Comparison of ENCODE assay signal across 1 cellular context in genomic region chr6:26216015-26216885, GRCh38.
TF ChIP-seq lines count a peak whose summit lies in the region.

No MANE protein-coding gene starts in this region.

TF ChIP-seq in HepG2, 621 proteins besides CTCF, POLR2A, EP300 and RAD21 (continued from another document and continues in another):
- TF ChIP-seq PRDM15 (CRISPR knock-in tag; IDR thresholded peaks at IDR 0.05) (no peak; the same call in 1 of the 2 replicates), KDM2A (CRISPR knock-in tag; IDR thresholded peaks at IDR 0.05; ENCODE audit: borderline replicate concordance, low read depth) (peak; percentile 12), ZNF280D (CRISPR knock-in tag; IDR thresholded peaks at IDR 0.05) (no peak; the same call in 1 of the 2 replicates), KLF16 (CRISPR knock-in tag; IDR thresholded peaks at IDR 0.05) (peak in 1 of 2 experiments; percentile 86; a peak in 2 of 4 replicates), UBTF (CRISPR knock-in tag; IDR thresholded peaks at IDR 0.05) (no peak), JUND (CRISPR knock-in tag; IDR thresholded peaks at IDR 0.05) (peak; percentile 77; the same call in 1 of the 2 replicates), TARDBP (CRISPR knock-in tag; IDR thresholded peaks at IDR 0.05) (peak; percentile 34), BHLHE40 (IDR thresholded peaks at IDR 0.05; ENCODE audit: low read length) (no peak), ZNF513 (CRISPR knock-in tag; conservative IDR thresholded peaks at IDR 0.05) (0 out of 2 replicates have a peak, but pooled peaks have one; percentile 86), MAFK (conservative IDR thresholded peaks at IDR 0.05 in 1 of 2, IDR thresholded peaks at IDR 0.05 in 1 of 2; ENCODE audit: low read length in 2 of 2) (peak in 1 of 2 experiments; percentile 24; a peak in 3 of 4 replicates), STAG1 (CRISPR knock-in tag; IDR thresholded peaks at IDR 0.05) (peak; percentile 13; the same call in 1 of the 2 replicates), ZNF570 (CRISPR knock-in tag; IDR thresholded peaks at IDR 0.05; ENCODE audit: borderline replicate concordance) (no peak), HMG20B (CRISPR knock-in tag; conservative IDR thresholded peaks at IDR 0.05) (no peak), RFX5 (IDR thresholded peaks at IDR 0.05; ENCODE audit: low read depth, low read length) (peak; percentile 40; the same call in 1 of the 2 replicates), IKZF5 (CRISPR knock-in tag; IDR thresholded peaks at IDR 0.05) (no peak), ZNF614 (CRISPR knock-in tag; IDR thresholded peaks at IDR 0.05; ENCODE audit: borderline replicate concordance) (peak; percentile 73), ZNF713 (CRISPR knock-in tag; IDR thresholded peaks at IDR 0.05) (no peak), NR2F1 (CRISPR knock-in tag; IDR thresholded peaks at IDR 0.05) (peak in 1 of 2 experiments; percentile 24; a peak in 2 of 4 replicates), ARID4A (CRISPR knock-in tag; IDR thresholded peaks at IDR 0.05; ENCODE audit: borderline replicate concordance) (no peak; the same call in 1 of the 2 replicates), SAFB2 (CRISPR knock-in tag; IDR thresholded peaks at IDR 0.05; ENCODE audit: borderline replicate concordance, low read depth) (no peak), HNF4A (CRISPR knock-in tag; IDR thresholded peaks at IDR 0.05) (no peak), NRL (CRISPR knock-in tag; IDR thresholded peaks at IDR 0.05; ENCODE audit: borderline replicate concordance) (peak; percentile 55), THAP11 (CRISPR knock-in tag; IDR thresholded peaks at IDR 0.05) (no peak; the same call in 1 of the 2 replicates), HOXA9 (CRISPR knock-in tag; IDR thresholded peaks at IDR 0.05; ENCODE audit: borderline replicate concordance) (no peak), ZNF510 (CRISPR knock-in tag; IDR thresholded peaks at IDR 0.05; ENCODE audit: low read depth) (no peak), ZBTB21 (CRISPR knock-in tag; IDR thresholded peaks at IDR 0.05) (no peak), ZNF781 (CRISPR knock-in tag; IDR thresholded peaks at IDR 0.05; ENCODE audit: borderline replicate concordance, not compliant biosample characterization) (no peak), ZFP90 (CRISPR knock-in tag; IDR thresholded peaks at IDR 0.05; ENCODE audit: borderline replicate concordance) (no peak), ZNF160 (CRISPR knock-in tag; IDR thresholded peaks at IDR 0.05) (no peak; the same call in 1 of the 2 replicates), ZSCAN29 (CRISPR knock-in tag; conservative IDR thresholded peaks at IDR 0.05) (no peak), HBP1 (CRISPR knock-in tag; IDR thresholded peaks at IDR 0.05; ENCODE audit: low read depth) (peak; percentile 70; the same call in 1 of the 2 replicates), NAIF1 (CRISPR knock-in tag; IDR thresholded peaks at IDR 0.05; ENCODE audit: borderline replicate concordance) (0 out of 2 replicates have a peak, but pooled peaks have one; percentile 65), E2F5 (CRISPR knock-in tag; conservative IDR thresholded peaks at IDR 0.05) (no peak), NR0B2 (CRISPR knock-in tag; IDR thresholded peaks at IDR 0.05) (no peak), RFXANK (CRISPR knock-in tag; IDR thresholded peaks at IDR 0.05) (0 out of 2 replicates have a peak, but pooled peaks have one; percentile 7), CC2D1A (CRISPR knock-in tag; IDR thresholded peaks at IDR 0.05) (no peak), PTBP1 (IDR thresholded peaks at IDR 0.05; ENCODE audit: low read depth, low read length, poor library complexity, severe bottlenecking) (no peak), ZNF234 (CRISPR knock-in tag; conservative IDR thresholded peaks at IDR 0.05) (no peak), ZNF496 (CRISPR knock-in tag; IDR thresholded peaks at IDR 0.05; ENCODE audit: insufficient replicate concordance) (no peak), ZBTB1 (CRISPR knock-in tag; IDR thresholded peaks at IDR 0.05; ENCODE audit: borderline replicate concordance) (no peak), SRSF1 (optimal IDR thresholded peaks at IDR 0.05; ENCODE audit: low read depth, low read length) (no peak), SP140L (CRISPR knock-in tag; IDR thresholded peaks at IDR 0.05; ENCODE audit: borderline replicate concordance) (no peak; the same call in 1 of the 2 replicates)
